Comparison of ENCODE assay signal across 1 cellular context in genomic region chr20:31516651-31517050, GRCh38.
TF ChIP-seq lines count a peak whose summit lies in the region.

No MANE protein-coding gene starts in this region.

TF ChIP-seq in HCT116, 20 proteins besides CTCF, POLR2A, EP300 and RAD21 (continued from another document):
- TF ChIP-seq ZBTB33 (IDR thresholded peaks at IDR 0.05; ENCODE audit: extremely low read depth, insufficient replicate concordance, low read length) (no peak), SP1 (IDR thresholded peaks at IDR 0.05; ENCODE audit: low read depth) (no peak), ELF1 (IDR thresholded peaks at IDR 0.05; ENCODE audit: borderline replicate concordance, low read depth) (no peak), EGR1 (IDR thresholded peaks at IDR 0.05; ENCODE audit: low read depth) (no peak), FOSL1 (IDR thresholded peaks at IDR 0.05; ENCODE audit: low read depth) (no peak)
